In genomic region chr20:1299522-1299921, GRCh38 we compare ENCODE assay signal across 9 cellular contexts. TPM values are rescaled to one million over a fixed set of nuclear protein-coding genes. Genes with fewer than 3 reads are reported as not detected.
DNase-seq lines count a peak whose midpoint lies in the region; ATAC-seq and TF ChIP-seq lines count a peak whose summit lies in the region.
"Had no signal": no experiment of that assay in that cellular context is flagged by ENCODE, and none has a peak within 500 bp of the region (broad histone marks: within the 10 kb centered on the region; RNA-seq: fewer than 3 reads in every experiment).

No MANE protein-coding gene starts in this region.

- H3K36me3 ChIP-seq in WERI-Rb-1, result no peaks in the 10 kb centered on the region
- H3K36me3 ChIP-seq in tibial nerve, result peaks cover 0 to 4% (median 0%) of the 10 kb centered on the region in 3 donors

- ATAC-seq in Right ventricle myocardium inferior, result no peak

- H3K27ac ChIP-seq in WERI-Rb-1, result no peak overlapping the region
- no peak overlapping the region for H3K27ac ChIP-seq in tibial nerve

- peak; percentile 70 for TF ChIP-seq CTCF in WERI-Rb-1 (IDR thresholded peaks at IDR 0.05; ENCODE audit: low read depth, low read length)
- peak; percentile 15 for TF ChIP-seq CTCF in fibroblast of mammary gland (conservative IDR thresholded peaks at IDR 0.05; ENCODE audit: control insufficient read depth, insufficient read depth, low read depth, low read length)
- no peak for TF ChIP-seq CTCF in tibial nerve (IDR thresholded peaks at IDR 0.05)

- peak overlapping the region; percentile 65 for H3K27ac Mint-ChIP-seq in stimulated activated naive CD8-positive, alpha-beta T cell treated with anti-CD3 and anti-CD28 coated beads, Interleukin-15, Interleukin-2, amounts not matched to agents 100 ng/mL and 50 ng/mL, for 24 hours

- no peaks in the 10 kb centered on the region for H3K4me1 ChIP-seq in tibial nerve

- no peaks in the 10 kb centered on the region for H3K27me3 Mint-ChIP-seq in stimulated activated naive CD8-positive, alpha-beta T cell treated with anti-CD3 and anti-CD28 coated beads, Interleukin-15, Interleukin-2, amounts not matched to agents 100 ng/mL and 50 ng/mL, for 24 hours

- TF ChIP-seq POLR2A in tibial nerve (IDR thresholded peaks at IDR 0.05), result no peak

- H3K36me3 Mint-ChIP-seq in stimulated activated naive CD8-positive, alpha-beta T cell treated with anti-CD3 and anti-CD28 coated beads, Interleukin-15, Interleukin-2, amounts not matched to agents 100 ng/mL and 50 ng/mL, for 24 hours (ENCODE audit: low read depth), result no peaks in the 10 kb centered on the region

- H3K27me3 ChIP-seq in WERI-Rb-1 (ENCODE audit: insufficient read depth, low read depth, severe bottlenecking), result no peaks in the 10 kb centered on the region
- no peaks in the 10 kb centered on the region for H3K27me3 ChIP-seq in tibial nerve

- WGBS in tibial nerve, 2 donors, result 91 to 92% methylated on average over 6 of the region's 9 CpGs

- H3K9me3 ChIP-seq in WERI-Rb-1 (ENCODE audit: severe bottlenecking) (no peaks in the 10 kb centered on the region), tibial nerve (no peaks in the 10 kb centered on the region)

- peak overlapping the region; percentile 41 for H3K4me3 Mint-ChIP-seq in stimulated activated naive CD8-positive, alpha-beta T cell treated with anti-CD3 and anti-CD28 coated beads, Interleukin-15, Interleukin-2, amounts not matched to agents 100 ng/mL and 50 ng/mL, for 24 hours

- DNase-seq in SHP77 (lab: John Stamatoyannopoulos, UW), result peak; percentile 24 to 38
- DNase-seq in SHP77 treated with DMSO at 0.1 percent for 48 hours (lab: John Stamatoyannopoulos, UW), result no peak
- DNase-seq in WERI-Rb-1, result peak; percentile 64
- DNase-seq in fibroblast of mammary gland (ENCODE audit: low read depth), result no peak
- no peak for DNase-seq in tibial nerve (ENCODE audit: low spot score in 2 of 2)
- DNase-seq in anterior cingulate cortex (lab: John Stamatoyannopoulos, UW), result no peak
- DNase-seq in Right ventricle myocardium inferior (ENCODE audit: missing footprints), result no peak
- DNase-seq: NK-92 treated with Interleukin-12 subunit alpha and Interleukin-12 subunit beta, amount 100 ng/mL, for 24 hours had no signal

- TF ChIP-seq EP300 in tibial nerve (IDR thresholded peaks at IDR 0.05), result no peak

- peaks cover 25% of the 10 kb centered on the region for H3K4me1 Mint-ChIP-seq in stimulated activated naive CD8-positive, alpha-beta T cell treated with anti-CD3 and anti-CD28 coated beads, Interleukin-15, Interleukin-2, amounts not matched to agents 100 ng/mL and 50 ng/mL, for 24 hours (ENCODE audit: low read depth)

- no peak overlapping the region for H3K4me3 ChIP-seq in WERI-Rb-1 (ENCODE audit: low read depth, low read length)
- no peak overlapping the region for H3K4me3 ChIP-seq in fibroblast of mammary gland (ENCODE audit: control insufficient read depth, low read depth, low read length)
- H3K4me3 ChIP-seq in tibial nerve, result no peak overlapping the region

- intact Hi-C loops in Right ventricle myocardium inferior (cut with DNase I), result no loop called here

- H3K9me3 Mint-ChIP-seq in stimulated activated naive CD8-positive, alpha-beta T cell treated with anti-CD3 and anti-CD28 coated beads, Interleukin-15, Interleukin-2, amounts not matched to agents 100 ng/mL and 50 ng/mL, for 24 hours, result no peaks in the 10 kb centered on the region

RNA-seq across cellular contexts. Expression of gene SDCBP2, which starts 29.4 kb away (rescaled TPM):
- 1 to 10 TPM; 1.9 to 4.2 (median 2.9) TPM for total RNA-seq in tibial nerve
- 1.2 TPM for total RNA-seq in Right ventricle myocardium inferior

RNA-seq across cellular contexts. Expression of gene SNPH, which starts 33.4 kb away (rescaled TPM):
- total RNA-seq in tibial nerve, result 1 to 10 TPM; 4.5 to 7.4 (median 6.9) TPM
- total RNA-seq in Right ventricle myocardium inferior, result 8.5 TPM

Comparison
In these comparisons a context has a peak if more than half of its experiments do, and no peak if none do; other contexts are left out.
1. DNase-seq: peak in SHP77 (2 of 2) and WERI-Rb-1 (single experiment); none in SHP77 treated with DMSO at 0.1 percent for 48 hours (single experiment), fibroblast of mammary gland (single experiment), tibial nerve (0 of 2), anterior cingulate cortex (0 of 58) and Right ventricle myocardium inferior (single experiment).
2. CTCF ChIP-seq: peak in WERI-Rb-1 (single experiment) and fibroblast of mammary gland (single experiment); none in tibial nerve (0 of 5).